ENCODE assay signal across 8 cellular contexts in the genomic region with DNA sequence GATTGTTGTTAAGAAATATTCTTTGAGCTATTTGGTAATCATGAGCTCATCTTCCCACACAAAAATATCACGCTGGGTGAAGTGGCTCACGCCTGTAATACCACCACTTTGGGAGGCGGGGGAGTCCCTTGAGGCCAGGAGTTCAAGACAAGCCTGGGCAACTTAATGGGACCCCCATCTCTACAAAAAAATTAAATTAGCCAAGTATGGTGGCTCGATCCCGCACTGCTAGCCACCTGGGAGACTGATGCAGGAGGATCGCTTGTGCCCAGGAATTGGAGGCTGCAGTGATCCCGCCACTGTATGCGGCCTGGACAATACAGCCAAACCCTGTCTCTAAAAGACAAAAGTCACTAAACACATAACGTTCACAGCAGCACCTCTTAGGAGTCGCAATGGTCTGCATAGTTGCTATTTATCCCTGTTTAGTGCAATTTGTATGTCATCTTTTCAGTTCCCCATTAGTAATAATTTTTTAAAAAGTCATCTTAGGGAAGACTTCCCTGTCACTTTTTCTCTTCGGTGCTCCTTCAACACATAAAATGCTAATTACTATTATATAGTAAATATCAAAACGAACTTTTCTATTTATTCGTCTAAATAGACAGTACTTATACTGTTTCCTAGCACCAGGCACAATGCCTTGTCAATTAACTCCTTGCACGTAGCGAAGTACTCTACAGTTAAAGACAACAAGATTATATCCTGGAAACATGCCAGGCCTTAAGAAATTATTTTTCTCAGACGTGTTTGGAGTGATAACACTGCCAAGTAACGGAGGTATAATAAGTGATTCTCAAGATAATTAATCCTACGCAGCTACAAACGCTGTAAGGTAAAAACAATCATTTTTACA. TPM values are rescaled to one million over a fixed set of nuclear protein-coding genes. Genes with fewer than 3 reads are reported as not detected.
DNase-seq lines count a peak whose midpoint lies in the region; ATAC-seq and TF ChIP-seq lines count a peak whose summit lies in the region.

No MANE protein-coding gene starts in this region.

- no peaks in the 10 kb centered on the region for H3K27me3 Mint-ChIP-seq in IgD-negative memory B cell
- H3K27me3 Mint-ChIP-seq in activated T-cell treated with anti-CD3 and anti-CD28 coated beads, Interleukin-2, amount 50 U/mL, for 24 hours = no peaks in the 10 kb centered on the region
- peaks cover 12% of the 10 kb centered on the region for H3K27me3 Mint-ChIP-seq in glutamatergic neuron (ENCODE audit: unreplicated experiment)

- no peaks in the 10 kb centered on the region for H3K27me3 ChIP-seq in BLaER1

- peak overlapping the region; percentile 91 for H3K4me2 ChIP-seq in BLaER1

- peak overlapping the region; percentile 94 for H3K9ac ChIP-seq in BLaER1

- peaks cover 25 to 43% (median 41%) of the 10 kb centered on the region in 3 donors for H3K4me1 Mint-ChIP-seq in IgD-negative memory B cell
- peaks cover 63% of the 10 kb centered on the region for H3K4me1 Mint-ChIP-seq in activated T-cell treated with anti-CD3 and anti-CD28 coated beads, Interleukin-2, amount 50 U/mL, for 24 hours (ENCODE audit: low read depth)
- H3K4me1 Mint-ChIP-seq in glutamatergic neuron (ENCODE audit: low read depth, unreplicated experiment) = peaks cover 22% of the 10 kb centered on the region

- peak overlapping the region; percentile 96 to 99 (median 98) for H3K4me3 Mint-ChIP-seq in IgD-negative memory B cell
- H3K4me3 Mint-ChIP-seq in activated T-cell treated with anti-CD3 and anti-CD28 coated beads, Interleukin-2, amount 50 U/mL, for 24 hours = peak overlapping the region; percentile 93
- peak overlapping the region; percentile 98 for H3K4me3 Mint-ChIP-seq in glutamatergic neuron (ENCODE audit: unreplicated experiment)

- H3K9me3 Mint-ChIP-seq in IgD-negative memory B cell (no peaks in the 10 kb centered on the region), glutamatergic neuron (ENCODE audit: unreplicated experiment) (peaks cover 10% of the 10 kb centered on the region)
- no peaks in the 10 kb centered on the region for H3K9me3 Mint-ChIP-seq in activated T-cell treated with anti-CD3 and anti-CD28 coated beads, Interleukin-2, amount 50 U/mL, for 24 hours

- H3K4me1 ChIP-seq in BLaER1 = peaks cover 48% of the 10 kb centered on the region

- peaks cover 65% of the 10 kb centered on the region for H4K20me1 ChIP-seq in BLaER1

- H3K36me3 Mint-ChIP-seq in IgD-negative memory B cell (no peaks in the 10 kb centered on the region), glutamatergic neuron (ENCODE audit: unreplicated experiment) (no peaks in the 10 kb centered on the region)
- H3K36me3 Mint-ChIP-seq in activated T-cell treated with anti-CD3 and anti-CD28 coated beads, Interleukin-2, amount 50 U/mL, for 24 hours (ENCODE audit: low read depth) = peaks cover 86% of the 10 kb centered on the region

- H3K4me3 ChIP-seq in BLaER1 (peak overlapping the region; percentile 84), skeletal muscle cell (ENCODE audit: low read depth, low read length) (peak overlapping the region; percentile 100)

- H3K9me3 ChIP-seq in BLaER1 = no peaks in the 10 kb centered on the region

- H3K27ac ChIP-seq in BLaER1 = peak overlapping the region; percentile 97

- no peak for ATAC-seq in GM21786 (IDR thresholded peaks at IDR 0.05; ENCODE audit: unreplicated experiment)

- H3K36me3 ChIP-seq in BLaER1 = peaks cover 11% of the 10 kb centered on the region

- peak overlapping the region; percentile 53 to 100 (median 96) for H3K27ac Mint-ChIP-seq in IgD-negative memory B cell
- H3K27ac Mint-ChIP-seq in activated T-cell treated with anti-CD3 and anti-CD28 coated beads, Interleukin-2, amount 50 U/mL, for 24 hours = peak overlapping the region; percentile 100
- peak overlapping the region; percentile 73 for H3K27ac Mint-ChIP-seq in glutamatergic neuron (ENCODE audit: unreplicated experiment)

- no peak for DNase-seq in activated T-cell treated with anti-CD3 and anti-CD28 coated beads, Interleukin-2, amount 50 U/mL, for 24 hours
- no peak for DNase-seq in glutamatergic neuron
- no peak for DNase-seq in skeletal muscle cell (ENCODE audit: low read depth)
- no peak for DNase-seq in HuH-7 (ENCODE audit: low spot score)
- DNase-seq in GF-D8 (lab: John Stamatoyannopoulos, UW) = no peak

- no peak for TF ChIP-seq CTCF in glutamatergic neuron (IDR thresholded peaks at IDR 0.05; ENCODE audit: partially characterized antibody, unreplicated experiment)

RNA-seq across cellular contexts. Expression of gene ST13, which starts 1.1 kb away (rescaled TPM):
- polyA plus RNA-seq in IgD-negative memory B cell = 211 TPM
- total RNA-seq in glutamatergic neuron (ENCODE audit: unreplicated experiment) = 196 TPM

RNA-seq across cellular contexts. Expression of gene XPNPEP3, which starts 1.6 kb away (rescaled TPM):
- polyA plus RNA-seq in IgD-negative memory B cell = 11.9 TPM
- 20.7 TPM for total RNA-seq in glutamatergic neuron (ENCODE audit: unreplicated experiment)

RNA-seq across cellular contexts. Expression of gene DNAJB7, which starts 6.6 kb away (rescaled TPM):
- polyA plus RNA-seq in IgD-negative memory B cell = 0.09 TPM
- not detected for total RNA-seq in glutamatergic neuron (ENCODE audit: unreplicated experiment)

RNA-seq across cellular contexts. Expression of gene SLC25A17, which starts 36.2 kb away (rescaled TPM):
- 19.1 TPM for polyA plus RNA-seq in IgD-negative memory B cell
- 18.3 TPM for total RNA-seq in glutamatergic neuron (ENCODE audit: unreplicated experiment)
